ENCODE assay signal across 8 cellular contexts in the genomic region with DNA sequence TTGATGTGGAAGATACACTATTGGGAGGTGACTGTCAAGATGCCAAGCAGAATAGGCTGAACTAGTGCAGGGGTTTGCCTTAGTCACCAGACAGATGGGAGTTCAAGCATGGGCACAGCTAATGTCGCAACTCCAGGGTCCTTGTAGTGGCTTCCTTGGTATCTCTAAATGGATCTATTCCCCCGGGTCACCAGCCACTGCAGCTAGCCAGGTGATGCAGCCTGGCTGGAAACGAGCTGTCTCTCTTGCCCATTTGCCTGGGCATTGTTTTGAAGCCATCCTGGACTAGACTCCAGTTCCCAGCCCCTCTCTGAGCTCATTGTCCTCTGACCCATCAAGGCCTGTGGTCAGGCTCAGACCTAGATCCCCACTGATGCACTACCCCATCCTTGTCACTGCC. TPM values are rescaled to one million over a fixed set of nuclear protein-coding genes. Genes with fewer than 3 reads are reported as not detected.
"Had no signal": no experiment of that assay in that cellular context is flagged by ENCODE, and none has a peak within 500 bp of the region (broad histone marks: within the 10 kb centered on the region; RNA-seq: fewer than 3 reads in every experiment).

No MANE protein-coding gene starts in this region.

- H3K27ac ChIP-seq: GM23248 had no signal

- H2AFZ ChIP-seq: GM23248 had no signal

- FAIRE-seq: H54, HTR-8/SVneo had no signal

- H3K4me3 ChIP-seq: GM23248 had no signal

- H3K9ac ChIP-seq: GM23248 had no signal

- DNase-seq: GM23248, GOT3, H9, HCEC 1CT, IMR-90 had no signal

RNA-seq across cellular contexts. Expression of gene CPEB1, which starts 8.4 kb away (rescaled TPM):
- total RNA-seq: HT-29 had no signal

RNA-seq across cellular contexts. Expression of gene AP3B2, which starts 54.1 kb away (rescaled TPM):
- total RNA-seq: HT-29, IMR-90 had no signal
